In the genomic region with DNA sequence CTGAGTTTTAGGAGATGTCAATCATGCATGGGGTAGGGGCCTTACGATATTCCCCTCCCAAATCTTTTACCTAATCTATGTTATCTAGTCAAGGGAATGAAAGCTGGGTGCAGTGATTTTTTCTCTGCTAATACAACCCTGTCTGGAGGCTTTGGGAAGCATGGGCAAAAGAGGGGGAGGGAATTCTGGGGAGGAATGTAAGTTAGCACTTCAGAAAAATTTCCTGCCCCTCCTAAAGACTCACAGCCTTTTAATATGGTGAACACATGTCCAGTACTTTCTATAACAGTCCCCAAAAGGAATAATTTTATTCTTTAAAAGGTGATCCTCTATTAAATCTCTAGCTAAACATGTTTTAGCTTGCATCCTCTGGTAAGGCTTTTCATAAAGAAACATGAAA, we compare ENCODE assay signal across 29 cellular contexts. TPM values are rescaled to one million over a fixed set of nuclear protein-coding genes. Genes with fewer than 3 reads are reported as not detected.
"Had no signal": no experiment of that assay in that cellular context is flagged by ENCODE, and none has a peak within 500 bp of the region (broad histone marks: within the 10 kb centered on the region; RNA-seq: fewer than 3 reads in every experiment).

No MANE protein-coding gene starts in this region.

- DNase-seq: activated B cell treated with CpG ODN at 0.5 μM for 24 hours; activated CD4-positive, alpha-beta T cell treated with anti-CD3 and anti-CD28 coated beads for 36 hours; activated CD4-positive, alpha-beta T cell treated with anti-CD3 and anti-CD28 coated beads, Interleukin-2, amount 50 U/mL, for 4 hours; activated CD8-positive, alpha-beta memory T cell treated with anti-CD3 and anti-CD28 coated beads, Interleukin-2, amount 50 U/mL, for 48 hours; activated naive CD4-positive, alpha-beta T cell treated with Interleukin-2 at 50 U/mL for 16 hours; activated naive CD8-positive, alpha-beta T cell treated with anti-CD3 and anti-CD28 coated beads, Interleukin-2, amount 10 ng/mL, durations not matched to agents 7 days and 5 days; activated T-cell treated with anti-CD3 and anti-CD28 coated beads, Interleukin-2, amount 50 U/mL, for 4 hours; amygdala; effector CD4-positive, alpha-beta T cell; foreskin melanocyte; immature natural killer cell; lower lobe of right lung; mucosa of descending colon; naive B cell; occipital lobe; sigmoid colon; stimulated activated CD4-positive, alpha-beta T cell treated with anti-CD3 and anti-CD28 coated beads, Interleukin-4, amount 100 ng/mL, for 4 hours; stimulated activated naive CD8-positive, alpha-beta T cell treated with anti-CD3 and anti-CD28 coated beads, Interleukin-15, Interleukin-2, amounts not matched to agents 100 U/mL and 50 U/mL, for 24 hours; T-helper 17 cell had no signal

- H3K9me3 ChIP-seq: mucosa of descending colon, thyroid gland had no signal

- H3K36me3 ChIP-seq: cardiac muscle cell, lower lobe of right lung, sigmoid colon, thyroid gland had no signal

- H3K27ac ChIP-seq: cardiac muscle cell, lower lobe of right lung had no signal

- ATAC-seq: activated CD4-positive, alpha-beta T cell treated with anti-CD3 and anti-CD28 coated beads for 36 hours; activated T-cell treated with anti-CD3 and anti-CD28 coated beads, Interleukin-2, amount 50 U/mL, for 4 hours; left lobe of liver; lower lobe of right lung; mucosa of descending colon; stimulated activated naive CD8-positive, alpha-beta T cell treated with anti-CD3 and anti-CD28 coated beads, Interleukin-15, Interleukin-2, amounts not matched to agents 100 U/mL and 50 U/mL, for 24 hours; T-helper 17 cell had no signal

- H3K27me3 ChIP-seq: cardiac muscle cell, sigmoid colon, thyroid gland had no signal

- H3K4me3 ChIP-seq: cardiac muscle cell, lower lobe of right lung, mucosa of descending colon, sigmoid colon, thyroid gland had no signal

RNA-seq across cellular contexts. Expression of a gene that starts 25.6 kb away (rescaled TPM):
- total RNA-seq: activated B cell treated with CpG ODN at 0.5 μM for 24 hours; activated CD4-positive, alpha-beta T cell treated with anti-CD3 and anti-CD28 coated beads for 36 hours; activated CD8-positive, alpha-beta memory T cell treated with anti-CD3 and anti-CD28 coated beads for 36 hours; activated naive CD8-positive, alpha-beta T cell treated with anti-CD3 and anti-CD28 coated beads, Interleukin-2, amount 10 ng/mL, durations not matched to agents 7 days and 5 days; activated T-helper 2 cell treated with anti-CD3 and anti-CD28 coated beads, Interferon-gamma antibody, Interleukin-2, Interleukin-4, amounts not matched to agents 10 μg/mL and 5 μg/mL and 100 μg/mL, durations not matched to agents 14 hours and 24 hours and 36 hours; cardiac muscle cell; T-helper 17 cell had no signal
- polyA plus RNA-seq: immature natural killer cell had no signal

RNA-seq across cellular contexts. Expression of a gene that starts 43.9 kb away (rescaled TPM):
- total RNA-seq: activated B cell treated with CpG ODN at 0.5 μM for 24 hours; activated CD4-positive, alpha-beta T cell treated with anti-CD3 and anti-CD28 coated beads for 36 hours; activated CD8-positive, alpha-beta memory T cell treated with anti-CD3 and anti-CD28 coated beads for 36 hours; activated naive CD8-positive, alpha-beta T cell treated with anti-CD3 and anti-CD28 coated beads, Interleukin-2, amount 10 ng/mL, durations not matched to agents 7 days and 5 days; activated T-cell treated with anti-CD3 and anti-CD28 coated beads, Interleukin-2, amount 50 U/mL, for 4 hours; activated T-helper 2 cell treated with anti-CD3 and anti-CD28 coated beads, Interferon-gamma antibody, Interleukin-2, Interleukin-4, amounts not matched to agents 10 μg/mL and 5 μg/mL and 100 μg/mL, durations not matched to agents 14 hours and 24 hours and 36 hours; cardiac muscle cell; chondrocyte; kidney epithelial cell; left lobe of liver; lower lobe of right lung; mucosa of descending colon; neural crest cell; occipital lobe; sigmoid colon; subcutaneous adipose tissue; T-helper 17 cell; thyroid gland had no signal
- polyA plus RNA-seq: cardiac muscle cell, esophagus, immature natural killer cell, sigmoid colon had no signal
